In genomic region chr17:81173761-81174160, GRCh38 we compare ENCODE assay signal across 20 cellular contexts. TPM values are rescaled to one million over a fixed set of nuclear protein-coding genes. Genes with fewer than 3 reads are reported as not detected.
"Had no signal": no experiment of that assay in that cellular context is flagged by ENCODE, and none has a peak within 500 bp of the region (broad histone marks: within the 10 kb centered on the region; RNA-seq: fewer than 3 reads in every experiment).

No MANE protein-coding gene starts in this region.

- DNase-seq: activated CD4-positive, alpha-beta memory T cell treated with anti-CD3 and anti-CD28 coated beads for 36 hours; activated CD8-positive, alpha-beta memory T cell treated with anti-CD3 and anti-CD28 coated beads, Interleukin-2, amount 50 U/mL, for 4 hours; activated naive CD4-positive, alpha-beta T cell; caudate nucleus; colonic mucosa; effector CD8-positive, alpha-beta T cell; foreskin melanocyte; heart left ventricle; left colon; naive B cell; T1000; transverse colon had no signal

- H3K4me2 ChIP-seq: smooth muscle cell had no signal

- H3K27me3 ChIP-seq: colonic mucosa, heart left ventricle, neutrophil, transverse colon had no signal

- H3K4me1 ChIP-seq: colonic mucosa, heart left ventricle, transverse colon had no signal

- ATAC-seq: heart left ventricle; left colon; right cardiac atrium; stimulated activated memory B cell treated with anti-CD40 and anti-IgM and Interleukin-4, amounts not matched to agents 10 μg/mL and 1 μg/mL and 100 μg/mL, for 72 hours had no signal

- H3K4me3 ChIP-seq: colonic mucosa, heart left ventricle, smooth muscle cell, transverse colon had no signal

- H3K9me3 ChIP-seq: colonic mucosa, neutrophil, transverse colon had no signal

- H3K27ac ChIP-seq: colonic mucosa, epithelial cell of prostate, heart left ventricle, neutrophil, transverse colon, VCaP had no signal

- H3K36me3 ChIP-seq: colonic mucosa, heart left ventricle, neutrophil, transverse colon had no signal

RNA-seq across cellular contexts. Expression of gene PVALEF, which starts 8.5 kb away (rescaled TPM):
- total RNA-seq: activated CD4-positive, alpha-beta memory T cell treated with anti-CD3 and anti-CD28 coated beads for 36 hours; colonic mucosa; heart left ventricle; left colon; lung microvascular endothelial cell; right cardiac atrium; smooth muscle cell; transverse colon had no signal
- polyA plus RNA-seq: adipose tissue, heart left ventricle, right cardiac atrium, smooth muscle cell had no signal
